8 cellular contexts compared by ENCODE assay signal in genomic region chr12:82326905-82327503, GRCh38. TPM values are rescaled to one million over a fixed set of nuclear protein-coding genes. Genes with fewer than 3 reads are reported as not detected.
A peak's percentile ranks its signal among the peaks of the same experiment; 100 is the strongest.
DNase-seq lines count a peak whose midpoint lies in the region; ATAC-seq, FAIRE-seq and TF ChIP-seq lines count a peak whose summit lies in the region.

No MANE protein-coding gene starts in this region.

- no peaks in the 10 kb centered on the region for H3K4me1 ChIP-seq in CD8-positive, alpha-beta T cell (ENCODE audit: insufficient read depth, low read length)
- H3K4me1 ChIP-seq in GM12878 (ENCODE audit: control insufficient read depth, insufficient read depth, low read length): no peaks in the 10 kb centered on the region

- H2AFZ ChIP-seq in GM12878 (ENCODE audit: control insufficient read depth, low read depth, low read length): no peak overlapping the region

- no peaks in the 10 kb centered on the region for H4K20me1 ChIP-seq in GM12878 (ENCODE audit: control insufficient read depth, insufficient read depth)

- H3K27me3 ChIP-seq in CD8-positive, alpha-beta T cell (ENCODE audit: insufficient read depth, low read length): no peaks in the 10 kb centered on the region
- no peaks in the 10 kb centered on the region for H3K27me3 ChIP-seq in GM12878 (replicated peaks in 1 of 2; ENCODE audit: control insufficient read depth in 2 of 2, insufficient read depth in 2 of 2, low read length in 1 of 2)

- H3K36me3 Mint-ChIP-seq in CD8-positive, alpha-beta T cell: no peaks in the 10 kb centered on the region
- H3K36me3 Mint-ChIP-seq in activated CD4-positive, alpha-beta T cell treated with anti-CD3 and anti-CD28 coated beads for 36 hours (ENCODE audit: low read depth): no peaks in the 10 kb centered on the region

- no peak overlapping the region for H3K27ac ChIP-seq in CD8-positive, alpha-beta T cell (ENCODE audit: low read depth, low read length)
- no peak overlapping the region for H3K27ac ChIP-seq in GM12878 (ENCODE audit: control insufficient read depth, insufficient read depth)

- H3K9ac ChIP-seq in GM12878 (ENCODE audit: control insufficient read depth, insufficient read depth, low read length): no peak overlapping the region

- in situ Hi-C loops in GM12878 (cut with MboI): loop anchor here (10.0 kb wide), 1 partner anchor 672 kb away; no protein-coding TSS in a partner anchor

- no peak for TF ChIP-seq EP300 in GM12878 (IDR thresholded peaks at IDR 0.05; ENCODE audit: borderline replicate concordance in 1 of 2, control insufficient read depth in 1 of 2, low read depth in 2 of 2, low read length in 2 of 2)

- H3K9me3 ChIP-seq in CD8-positive, alpha-beta T cell (ENCODE audit: low read length): no peaks in the 10 kb centered on the region
- H3K9me3 ChIP-seq in GM12878 (replicated peaks; ENCODE audit: control insufficient read depth, insufficient read depth, low read length): no peaks in the 10 kb centered on the region

- H3K27ac Mint-ChIP-seq in CD8-positive, alpha-beta T cell: no peak overlapping the region
- H3K27ac Mint-ChIP-seq in activated CD4-positive, alpha-beta T cell treated with anti-CD3 and anti-CD28 coated beads for 36 hours: no peak overlapping the region

- H3K4me2 ChIP-seq in GM12878 (ENCODE audit: control insufficient read depth, insufficient read depth): no peak overlapping the region

- no peaks in the 10 kb centered on the region for H3K9me3 Mint-ChIP-seq in CD8-positive, alpha-beta T cell
- H3K9me3 Mint-ChIP-seq in activated CD4-positive, alpha-beta T cell treated with anti-CD3 and anti-CD28 coated beads for 36 hours (ENCODE audit: low read depth): no peaks in the 10 kb centered on the region

- no peak overlapping the region for H3K4me3 ChIP-seq in CD8-positive, alpha-beta T cell (ENCODE audit: low read depth, low read length)
- H3K4me3 ChIP-seq in GM12878: no peak overlapping the region

- RAD21 ChIA-PET in GM12878 (lab: Charles Lee; ENCODE audit: unreplicated experiment): interaction anchor here (3.1 kb wide), 1 partner anchor 683 kb away, joined by 12 read pairs; no protein-coding TSS in a partner anchor

- no peak for DNase-seq in CD8-positive, alpha-beta T cell
- DNase-seq in NCI-H1694 (lab: John Stamatoyannopoulos, UW) (peak; percentile 27), GM12878 (ENCODE audit: low read depth, low spot score) (no peak), medulla oblongata (ENCODE audit: extremely low spot score) (peak; percentile 39)
- DNase-seq in activated CD4-positive, alpha-beta T cell treated with anti-CD3 and anti-CD28 coated beads for 36 hours: no peak

- peak; percentile 44 for TF ChIP-seq RAD21 in GM12878 (IDR thresholded peaks at IDR 0.05; ENCODE audit: insufficient read depth, low read depth, low read length)

- H3K4me1 Mint-ChIP-seq in CD8-positive, alpha-beta T cell (ENCODE audit: low read depth): no peaks in the 10 kb centered on the region
- H3K4me1 Mint-ChIP-seq in activated CD4-positive, alpha-beta T cell treated with anti-CD3 and anti-CD28 coated beads for 36 hours: no peaks in the 10 kb centered on the region

- intact Hi-C loops in CD8-positive, alpha-beta T cell (cut with DNase I, micrococcal nuclease): loop anchor here in 1 of 2 experiments (2.0 to 10.0 kb wide), 2 partner anchors 332 to 682 kb away; no protein-coding TSS in a partner anchor
- intact Hi-C loops in GM12878 (cut with micrococcal nuclease; ENCODE audit: unreplicated experiment): loop anchor here (1.0 kb wide), 1 partner anchor 683 kb away; no protein-coding TSS in a partner anchor
- intact Hi-C loops in activated CD4-positive, alpha-beta T cell treated with anti-CD3 and anti-CD28 coated beads for 36 hours (cut with DNase I, micrococcal nuclease): loop anchor here (1.0 kb wide), 1 partner anchor 683 kb away; no protein-coding TSS in a partner anchor

- no peak for FAIRE-seq in GM12878 (lab: Jason Lieb, UNC)

- BruUV-seq in GM12878 (replicated peaks; lab: Mats Ljungman, UMichigan): no TSS peak

- WGBS in GM12878 (ENCODE audit: insufficient coverage, insufficient replicate concordance, low lambda C conversion rate, missing lambda C conversion rate): 0% methylated on average over 1 of the region's 1 CpG

- CTCF ChIA-PET in CD8-positive, alpha-beta T cell (lab: Charles Lee): no interaction called here
- CTCF ChIA-PET in GM12878 (lab: Yijun Ruan, JAX): interaction anchor here (1.0 to 1.8 kb wide), 4 partner anchors 26 to 685 kb away, joined by 4 to 8 read pairs (median 6); no protein-coding TSS in a partner anchor
- CTCF ChIA-PET in activated CD4-positive, alpha-beta T cell treated with anti-CD3 and anti-CD28 coated beads for 36 hours (lab: Charles Lee): interaction anchor here (1.2 kb wide), 2 partner anchors 27 to 251 kb away, joined by 3 read pairs; no protein-coding TSS in a partner anchor

- H3K36me3 ChIP-seq in CD8-positive, alpha-beta T cell (ENCODE audit: insufficient read depth, low read length): no peaks in the 10 kb centered on the region
- H3K36me3 ChIP-seq in GM12878 (ENCODE audit: control insufficient read depth in 2 of 2, insufficient read depth in 2 of 2, low read length in 1 of 2): no peaks in the 10 kb centered on the region

- no peaks in the 10 kb centered on the region for H3K79me2 ChIP-seq in GM12878 (ENCODE audit: control insufficient read depth, insufficient read depth, low read length)

- no peak overlapping the region for H3K4me3 Mint-ChIP-seq in CD8-positive, alpha-beta T cell
- H3K4me3 Mint-ChIP-seq in activated CD4-positive, alpha-beta T cell treated with anti-CD3 and anti-CD28 coated beads for 36 hours: no peak overlapping the region

- peak; percentile 56 for TF ChIP-seq CTCF in CD8-positive, alpha-beta T cell (IDR thresholded peaks at IDR 0.05)
- TF ChIP-seq CTCF in GM12878 (IDR thresholded peaks at IDR 0.05 in 2 of 3, conservative IDR thresholded peaks at IDR 0.05 in 1 of 3; ENCODE audit: control insufficient read depth in 2 of 3, extremely low read depth in 1 of 3, insufficient read depth in 1 of 3, low read depth in 3 of 3, low read length in 3 of 3): peak in 2 of 3 experiments; percentile 24 to 28; a peak in 3 of 6 replicates

- ATAC-seq in CD8-positive, alpha-beta T cell: no peak
- ATAC-seq in GM21515 (IDR thresholded peaks at IDR 0.05; ENCODE audit: unreplicated experiment): peak; percentile 76
- peak; percentile 49; the same call in 1 of the 3 replicates for ATAC-seq in GM12878
- ATAC-seq in GM19455 (IDR thresholded peaks at IDR 0.05; ENCODE audit: unreplicated experiment): no peak
- no peak for ATAC-seq in HG03039 (IDR thresholded peaks at IDR 0.05; ENCODE audit: unreplicated experiment)
- no peak for ATAC-seq in activated CD4-positive, alpha-beta T cell treated with anti-CD3 and anti-CD28 coated beads for 36 hours

- TF ChIP-seq POLR2A in GM12878 (IDR thresholded peaks at IDR 0.05; ENCODE audit: low read depth, low read length): no peak

- SMC1A ChIA-PET in GM12878 (lab: Charles Lee; ENCODE audit: uncharacterized antibody, unreplicated experiment): interaction anchor here (1.0 to 2.2 kb wide), 3 partner anchors 9 to 683 kb away, joined by 3 to 9 read pairs (median 3); no protein-coding TSS in a partner anchor

- peaks cover 8% of the 10 kb centered on the region for H3K27me3 Mint-ChIP-seq in CD8-positive, alpha-beta T cell (ENCODE audit: low read depth)
- H3K27me3 Mint-ChIP-seq in activated CD4-positive, alpha-beta T cell treated with anti-CD3 and anti-CD28 coated beads for 36 hours: peaks cover 3% of the 10 kb centered on the region

- POLR2A ChIA-PET in CD8-positive, alpha-beta T cell (lab: Charles Lee): no interaction called here
- POLR2A ChIA-PET in GM12878 (lab: Charles Lee): no interaction called here
- POLR2A ChIA-PET in activated CD4-positive, alpha-beta T cell treated with anti-CD3 and anti-CD28 coated beads for 36 hours (lab: Charles Lee): no interaction called here

RNA-seq across cellular contexts. Expression of gene CCDC59, which starts 31.2 kb away (rescaled TPM):
- 100 to 1,000 TPM; 173 to 174 TPM for total RNA-seq in CD8-positive, alpha-beta T cell
- 55.1 and 64.1 TPM in 2 replicates for total RNA-seq in GM12878 (2013; cell fraction: nucleolus; rRNA removed)
- 44.3 and 48.8 TPM in 2 replicates for total RNA-seq in GM12878 (2014; rRNA removed)
- 104 and 115 TPM in 2 replicates for total RNA-seq in GM12878 (2014; rRNA removed; fragmentation: Illumina TruSeq; extraction: Trizol)
- 49.1 and 51.1 TPM in 2 replicates for total RNA-seq in GM12878 (2021)
- polyA plus RNA-seq in GM12878 (2011; ENCODE audit: low read depth): 30.5 TPM
- 30.4 and 39.1 TPM in 2 replicates for polyA plus RNA-seq in GM12878 (2011; rRNA removed)
- polyA plus RNA-seq in GM12878 (2011; cell fraction: cytosol; rRNA removed): 13.5 and 15.6 TPM in 2 replicates
- 15.7 and 19.7 TPM in 2 replicates for polyA plus RNA-seq in GM12878 (2011; cell fraction: nucleus; rRNA removed)
- 57.3 and 68.2 TPM in 2 replicates for polyA plus RNA-seq in GM12878 (2012)
- 128 and 131 TPM in 2 replicates for polyA plus RNA-seq in GM12878 (2014; fragmentation: Illumina TruSeq; extraction: Trizol)
- polyA plus RNA-seq in GM12878 (2014; fragmentation: Nextera tagmentation; extraction: Ambion mirVana): 10 to 100 TPM; 94.7 to 98.6 TPM
- polyA plus RNA-seq in GM12878 (2014; rRNA removed): 39.4 and 57.0 TPM in 2 replicates
- 10 to 100 TPM; 77.3 to 90.7 TPM for polyA plus RNA-seq in GM12878 (2016; fragmentation: Nextera tagmentation; extraction: Ambion mirVana)
- polyA minus RNA-seq in GM12878 (2011; rRNA and poly(A)+ RNA removed): 12.4 and 16.9 TPM in 2 replicates
- polyA minus RNA-seq in GM12878 (2011; cell fraction: cytosol; rRNA and poly(A)+ RNA removed): 1.5 and 9.1 TPM in 2 replicates
- 17.0 and 30.0 TPM in 2 replicates for polyA minus RNA-seq in GM12878 (2011; cell fraction: nucleus; rRNA and poly(A)+ RNA removed)
- 100 to 1,000 TPM; 104 to 137 TPM for total RNA-seq in activated CD4-positive, alpha-beta T cell treated with anti-CD3 and anti-CD28 coated beads for 36 hours

RNA-seq across cellular contexts. Expression of gene METTL25, which starts 31.3 kb away (rescaled TPM):
- total RNA-seq in CD8-positive, alpha-beta T cell: 10 to 100 TPM; 12.1 to 14.5 TPM
- total RNA-seq in GM12878 (2013; cell fraction: nucleolus; rRNA removed): 28.1 and 29.7 TPM in 2 replicates
- total RNA-seq in GM12878 (2014; rRNA removed): 7.5 and 12.6 TPM in 2 replicates
- total RNA-seq in GM12878 (2014; rRNA removed; fragmentation: Illumina TruSeq; extraction: Trizol): 9.9 and 10.0 TPM in 2 replicates
- total RNA-seq in GM12878 (2021): 8.5 and 11.3 TPM in 2 replicates
- polyA plus RNA-seq in GM12878 (2011; ENCODE audit: low read depth): 2.9 TPM
- polyA plus RNA-seq in GM12878 (2011; rRNA removed): 11.0 and 20.3 TPM in 2 replicates
- 2.5 and 5.1 TPM in 2 replicates for polyA plus RNA-seq in GM12878 (2011; cell fraction: cytosol; rRNA removed)
- polyA plus RNA-seq in GM12878 (2011; cell fraction: nucleus; rRNA removed): 25.1 and 29.4 TPM in 2 replicates
- 4.0 and 5.3 TPM in 2 replicates for polyA plus RNA-seq in GM12878 (2012)
- 5.6 and 8.4 TPM in 2 replicates for polyA plus RNA-seq in GM12878 (2014; fragmentation: Illumina TruSeq; extraction: Trizol)
- polyA plus RNA-seq in GM12878 (2014; fragmentation: Nextera tagmentation; extraction: Ambion mirVana): 1 to 10 TPM; 6.6 to 7.0 TPM
- 5.8 and 7.1 TPM in 2 replicates for polyA plus RNA-seq in GM12878 (2014; rRNA removed)
- 10 to 100 TPM in 1 of 2 experiments, 1 to 10 TPM in 1; 8.4 to 11.2 TPM for polyA plus RNA-seq in GM12878 (2016; fragmentation: Nextera tagmentation; extraction: Ambion mirVana)
- 8.9 and 16.7 TPM in 2 replicates for polyA minus RNA-seq in GM12878 (2011; rRNA and poly(A)+ RNA removed)
- 4.8 and 6.5 TPM in 2 replicates for polyA minus RNA-seq in GM12878 (2011; cell fraction: cytosol; rRNA and poly(A)+ RNA removed)
- polyA minus RNA-seq in GM12878 (2011; cell fraction: nucleus; rRNA and poly(A)+ RNA removed): 31.6 and 56.0 TPM in 2 replicates
- total RNA-seq in activated CD4-positive, alpha-beta T cell treated with anti-CD3 and anti-CD28 coated beads for 36 hours: 1 to 10 TPM; 5.0 to 5.3 TPM

Comparison
In these comparisons a context has a peak if more than half of its experiments do, and no peak if none do; other contexts are left out.
1. ATAC-seq: peak in GM21515 (single experiment) and GM12878 (single experiment); none in CD8-positive, alpha-beta T cell (single experiment), GM19455 (single experiment), HG03039 (single experiment) and activated CD4-positive, alpha-beta T cell treated with anti-CD3 and anti-CD28 coated beads for 36 hours (single experiment).
2. DNase-seq: peak in NCI-H1694 (single experiment) and medulla oblongata (single experiment); none in CD8-positive, alpha-beta T cell (0 of 7), GM12878 (single experiment) and activated CD4-positive, alpha-beta T cell treated with anti-CD3 and anti-CD28 coated beads for 36 hours (single experiment).